In genomic region chr4:8271821-8272220, GRCh38 we compare ENCODE assay signal across 15 cellular contexts. TPM values are rescaled to one million over a fixed set of nuclear protein-coding genes. Genes with fewer than 3 reads are reported as not detected.
"Had no signal": no experiment of that assay in that cellular context is flagged by ENCODE, and none has a peak within 500 bp of the region (broad histone marks: within the 10 kb centered on the region; RNA-seq: fewer than 3 reads in every experiment).

No MANE protein-coding gene starts in this region.

- H3K36me3 ChIP-seq: right lobe of liver had no signal

- DNase-seq: activated CD4-positive, alpha-beta T cell treated with anti-CD3 and anti-CD28 coated beads for 48 hours; activated CD8-positive, alpha-beta T cell treated with anti-CD3 and anti-CD28 coated beads, Interleukin-2, amount 10 ng/mL, durations not matched to agents 7 days and 5 days; activated naive CD4-positive, alpha-beta T cell; central memory CD4-positive, alpha-beta T cell; effector memory CD8-positive, alpha-beta T cell; left colon; posterior cingulate gyrus; right lobe of liver; stimulated activated CD4-positive, alpha-beta T cell treated with anti-CD3 and anti-CD28 coated beads, Interleukin-12 subunit alpha, Interleukin-12 subunit beta, amount 100 ng/mL, for 4 hours; stimulated activated naive CD4-positive, alpha-beta T cell; T-helper 17 cell; testis had no signal

- H3K27ac ChIP-seq: epithelial cell of prostate, right lobe of liver had no signal

- H3K27me3 ChIP-seq: right lobe of liver, testis had no signal

- H3K9me3 ChIP-seq: right lobe of liver, testis had no signal

- ATAC-seq: activated CD8-positive, alpha-beta T cell treated with anti-CD3 and anti-CD28 coated beads, Interleukin-2, amount 10 ng/mL, durations not matched to agents 7 days and 5 days; effector memory CD8-positive, alpha-beta T cell; left colon; right lobe of liver; T-helper 17 cell; WTC11 had no signal

- H3K4me3 ChIP-seq: right lobe of liver, testis had no signal

- H3K4me1 ChIP-seq: right lobe of liver had no signal

RNA-seq across cellular contexts. Expression of gene HTRA3, which starts 2.3 kb away (rescaled TPM):
- total RNA-seq: activated CD8-positive, alpha-beta T cell treated with anti-CD3 and anti-CD28 coated beads, Interleukin-2, amount 10 ng/mL, durations not matched to agents 7 days and 5 days; activated T-helper 1 cell treated with anti-CD3 and anti-CD28 coated beads, Interleukin-12 subunit alpha, Interleukin-12 subunit beta, Interleukin-2, Interleukin-4 antibody, amounts not matched to agents 30 ng/mL and 10 ng/mL and 1 ng/mL, durations not matched to agents 14 hours and 24 hours and 36 hours; T-helper 17 cell had no signal
